Comparison of ENCODE assay signal across 9 cellular contexts in the genomic region with DNA sequence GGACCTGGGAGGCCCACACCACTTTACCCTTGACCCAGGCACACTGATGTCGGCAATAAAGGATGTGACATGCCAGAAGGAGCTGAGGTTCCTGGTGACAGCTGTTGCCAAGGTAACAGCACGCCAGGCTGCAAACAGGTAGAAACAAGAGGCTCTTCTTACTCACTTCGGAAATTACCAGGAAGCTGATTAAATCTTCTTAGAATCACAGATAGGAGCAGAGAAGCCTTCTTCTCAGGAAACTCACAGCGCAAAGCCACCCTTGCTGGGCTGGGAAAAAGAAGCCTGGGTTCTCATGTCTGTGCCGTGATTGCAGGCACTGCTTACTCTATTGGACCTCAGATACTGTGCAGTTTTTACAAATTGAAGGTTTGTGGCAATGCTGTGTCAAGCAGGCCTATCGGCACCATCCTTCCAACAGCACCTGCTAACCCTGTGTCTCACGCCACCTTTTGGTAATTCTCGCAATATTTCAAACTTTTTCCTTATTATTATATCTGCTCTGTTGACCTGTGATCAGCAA.
A peak's percentile ranks its signal among the peaks of the same experiment; 100 is the strongest.
DNase-seq lines count a peak whose midpoint lies in the region; ATAC-seq and TF ChIP-seq lines count a peak whose summit lies in the region.
"Had no signal": no experiment of that assay in that cellular context is flagged by ENCODE, and none has a peak within 500 bp of the region (broad histone marks: within the 10 kb centered on the region; RNA-seq: fewer than 3 reads in every experiment).

No MANE protein-coding gene starts in this region.

- intact Hi-C loops in stomach (cut with DNase I; ENCODE audit: low total_unique reads) = no loop called here

- peaks cover 0 to 3% (median 0%) of the 10 kb centered on the region in 4 donors for H3K4me1 ChIP-seq in stomach

- 38 to 52% (median 43%) methylated on average over 7 to 8 of the region's 8 CpGs for WGBS in stomach, 5 donors

- no peak overlapping the region for H3K4me3 ChIP-seq in fibroblast of the aortic adventitia (ENCODE audit: low read depth, low read length)
- no peak overlapping the region for H3K4me3 ChIP-seq in stomach

- TF ChIP-seq CTCF in fibroblast of the aortic adventitia (IDR thresholded peaks at IDR 0.05; ENCODE audit: insufficient read depth, low read length) (no peak), stomach (IDR thresholded peaks at IDR 0.05) (no peak)

- no peaks in the 10 kb centered on the region for H3K9me3 ChIP-seq in stomach
- H3K9me3 ChIP-seq: neutrophil had no signal

- no peak for TF ChIP-seq EP300 in stomach (IDR thresholded peaks at IDR 0.05)

- H3K27ac ChIP-seq in stomach = no peak overlapping the region
- H3K27ac ChIP-seq: neutrophil had no signal

- no peak for TF ChIP-seq POLR2A in stomach (IDR thresholded peaks at IDR 0.05)

- no peaks in the 10 kb centered on the region for H3K27me3 ChIP-seq in stomach

- DNase-seq in NCI-H2171 treated with DMSO at 0.1 percent for 48 hours (lab: John Stamatoyannopoulos, UW) (peak; percentile 65), fibroblast of the aortic adventitia (ENCODE audit: low read depth) (peak; percentile 21), OCI-M1 (lab: John Stamatoyannopoulos, UW) (no peak), Kasumi-1 (lab: John Stamatoyannopoulos, UW) (no peak), stomach (no peak)
- DNase-seq in activated CD8-positive, alpha-beta memory T cell treated with anti-CD3 and anti-CD28 coated beads for 1 hour (ENCODE audit: extremely low read depth in 1 of 2, low read depth in 1 of 2) = peak; percentile 27 to 42
- DNase-seq in stimulated activated CD8-positive, alpha-beta memory T cell treated with anti-CD3 and anti-CD28 coated beads, Interleukin-4, amount 100 ng/mL, for 24 hours (ENCODE audit: low read depth) = peak; percentile 38

- ATAC-seq in GM18511 (IDR thresholded peaks at IDR 0.05; ENCODE audit: unreplicated experiment) = no peak

- H3K36me3 ChIP-seq in stomach = no peaks in the 10 kb centered on the region
- H3K36me3 ChIP-seq: neutrophil had no signal

Comparison
In these comparisons a context has a peak if more than half of its experiments do, and no peak if none do; other contexts are left out.
1. DNase-seq: peak in NCI-H2171 treated with DMSO at 0.1 percent for 48 hours (single experiment), activated CD8-positive, alpha-beta memory T cell treated with anti-CD3 and anti-CD28 coated beads for 1 hour (2 of 2), fibroblast of the aortic adventitia (single experiment) and stimulated activated CD8-positive, alpha-beta memory T cell treated with anti-CD3 and anti-CD28 coated beads, Interleukin-4, amount 100 ng/mL, for 24 hours (single experiment); none in OCI-M1 (single experiment), Kasumi-1 (0 of 2) and stomach (single experiment).